ENCODE assay signal across 8 cellular contexts in genomic region chr1:58922302-58923089, GRCh38.
A peak's percentile ranks its signal among the peaks of the same experiment; 100 is the strongest.
DNase-seq lines count a peak whose midpoint lies in the region; ATAC-seq, FAIRE-seq and TF ChIP-seq lines count a peak whose summit lies in the region.

No MANE protein-coding gene starts in this region.

- intact Hi-C loops in adrenal gland (cut with DNase I) (no loop called here), upper lobe of right lung (cut with DNase I) (no loop called here)

- ATAC-seq in CD4-positive, CD25-positive, alpha-beta regulatory T cell (ENCODE audit: low read depth in 2 of 2) = peak; percentile 95 to 97
- peak; percentile 86 for ATAC-seq in GM19468 (IDR thresholded peaks at IDR 0.05; ENCODE audit: extremely low read depth, unreplicated experiment)
- peak; percentile 93 for ATAC-seq in HG03565 (IDR thresholded peaks at IDR 0.05; ENCODE audit: unreplicated experiment)
- ATAC-seq in upper lobe of right lung = peak; percentile 96

- peaks cover 15% of the 10 kb centered on the region for H3K4me1 ChIP-seq in CD4-positive, CD25-positive, alpha-beta regulatory T cell (ENCODE audit: control insufficient read depth, insufficient read depth, low read length, poor library complexity, severe bottlenecking)
- H3K4me1 ChIP-seq in adrenal gland (replicated peaks in 1 of 2) (peaks cover 6 to 11% of the 10 kb centered on the region in 2 donors), upper lobe of right lung (peaks cover 12% of the 10 kb centered on the region)

- no peaks in the 10 kb centered on the region for H3K9me3 ChIP-seq in CD4-positive, CD25-positive, alpha-beta regulatory T cell (ENCODE audit: control insufficient read depth in 2 of 2, low read length in 2 of 2)
- H3K9me3 ChIP-seq in adrenal gland (replicated peaks in 1 of 3) (peaks cover 0 to 4% (median 0%) of the 10 kb centered on the region in 3 donors), upper lobe of right lung (no peaks in the 10 kb centered on the region)

- H3K27me3 ChIP-seq in CD4-positive, CD25-positive, alpha-beta regulatory T cell (ENCODE audit: control insufficient read depth, insufficient read depth, low read length) = no peaks in the 10 kb centered on the region
- no peaks in the 10 kb centered on the region for H3K27me3 ChIP-seq in adrenal gland
- H3K27me3 ChIP-seq in upper lobe of right lung = no peaks in the 10 kb centered on the region

- H3K4me1 Mint-ChIP-seq in CD4-positive, CD25-positive, alpha-beta regulatory T cell = peaks cover 9 to 21% (median 15%) of the 10 kb centered on the region in 4 donors

- H3K36me3 ChIP-seq in CD4-positive, CD25-positive, alpha-beta regulatory T cell (ENCODE audit: control insufficient read depth, insufficient read depth, low read length) = no peaks in the 10 kb centered on the region
- no peaks in the 10 kb centered on the region for H3K36me3 ChIP-seq in adrenal gland (replicated peaks in 1 of 2)
- no peaks in the 10 kb centered on the region for H3K36me3 ChIP-seq in upper lobe of right lung

- H3K27ac Mint-ChIP-seq in CD4-positive, CD25-positive, alpha-beta regulatory T cell = peak overlapping the region in 2 of 3 donors; percentile 75 to 80

- H3K4me3 Mint-ChIP-seq in CD4-positive, CD25-positive, alpha-beta regulatory T cell = peak overlapping the region in 2 of 4 donors; percentile 17

- DNase-seq in CD4-positive, CD25-positive, alpha-beta regulatory T cell = peak; percentile 9 to 92 (median 60)
- peak; percentile 65 to 92 (median 85) for DNase-seq in adrenal gland
- DNase-seq in medulla oblongata (ENCODE audit: extremely low spot score) = peak; percentile 52
- DNase-seq in upper lobe of right lung = peak; percentile 88
- DNase-seq in D721Med (ENCODE audit: insufficient read length, low spot score) = no peak
- DNase-seq in NCI-H510A treated with DMSO at 0.1 percent for 48 hours (lab: John Stamatoyannopoulos, UW) = no peak

- FAIRE-seq in D721Med (lab: Jason Lieb, UNC) = no peak

- H3K27me3 Mint-ChIP-seq in CD4-positive, CD25-positive, alpha-beta regulatory T cell = peaks cover 4% of the 10 kb centered on the region

- no peak for TF ChIP-seq CTCF in adrenal gland (IDR thresholded peaks at IDR 0.05)
- no peak for TF ChIP-seq CTCF in upper lobe of right lung (IDR thresholded peaks at IDR 0.05)
- no peak for TF ChIP-seq CTCF in D721Med (IDR thresholded peaks at IDR 0.05; ENCODE audit: insufficient read depth, missing control alignments)

- TF ChIP-seq POLR2A in adrenal gland (IDR thresholded peaks at IDR 0.05) = no peak

- H3K27ac ChIP-seq in CD4-positive, CD25-positive, alpha-beta regulatory T cell (ENCODE audit: insufficient read depth, low read length, poor library complexity, severe bottlenecking) = peak overlapping the region; percentile 28
- peak overlapping the region in 1 of 5 donors; percentile 47 for H3K27ac ChIP-seq in adrenal gland
- peak overlapping the region; percentile 52 for H3K27ac ChIP-seq in upper lobe of right lung

- H3K36me3 Mint-ChIP-seq in CD4-positive, CD25-positive, alpha-beta regulatory T cell = no peaks in the 10 kb centered on the region

- peak overlapping the region; percentile 10 for H3K4me3 ChIP-seq in CD4-positive, CD25-positive, alpha-beta regulatory T cell (ENCODE audit: low read depth, low read length)
- no peak overlapping the region for H3K4me3 ChIP-seq in adrenal gland
- no peak overlapping the region for H3K4me3 ChIP-seq in upper lobe of right lung

- WGBS in adrenal gland, 4 donors = 21 to 30% (median 25%) methylated on average over 9 to 13 of the region's 13 CpGs

- H3K9me3 Mint-ChIP-seq in CD4-positive, CD25-positive, alpha-beta regulatory T cell = peaks cover 0 to 1% (median 0%) of the 10 kb centered on the region in 7 donors

Comparison
In these comparisons a context has a peak if more than half of its experiments do, and no peak if none do; other contexts are left out.
1. DNase-seq: peak in CD4-positive, CD25-positive, alpha-beta regulatory T cell (3 of 3), adrenal gland (7 of 7), medulla oblongata (single experiment) and upper lobe of right lung (single experiment); none in D721Med (single experiment) and NCI-H510A treated with DMSO at 0.1 percent for 48 hours (single experiment).
2. Peak in every context shown above with its lines, with median percentiles within 50 percentile points of each other: ATAC-seq.